In the genomic region with DNA sequence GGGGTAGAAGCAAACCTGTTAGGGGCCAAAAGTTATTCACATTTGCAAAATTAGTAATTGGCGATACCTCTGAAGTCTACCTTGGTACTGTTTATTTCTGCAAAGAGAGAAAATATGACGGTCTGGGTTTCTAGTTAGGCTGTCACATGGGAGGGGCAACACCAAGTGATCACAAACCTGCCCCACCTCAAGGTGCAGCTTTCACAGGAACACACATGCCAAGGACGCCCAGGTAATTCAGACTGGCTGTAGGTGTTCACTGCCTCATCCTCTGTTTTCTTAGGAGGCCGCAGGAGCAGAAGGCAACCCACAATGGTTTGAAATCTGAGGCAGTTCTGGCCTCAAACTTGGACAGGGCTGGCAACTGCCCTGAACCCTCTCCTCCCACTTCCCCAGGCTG, we compare ENCODE assay signal across 1 cellular context.
TF ChIP-seq lines count a peak whose summit lies in the region.

No MANE protein-coding gene starts in this region.

TF ChIP-seq in HepG2, 621 proteins besides CTCF, POLR2A, EP300 and RAD21:
- TF ChIP-seq ZNF12 (CRISPR knock-in tag; IDR thresholded peaks at IDR 0.05), result no peak
- no peak for TF ChIP-seq FLYWCH1 (CRISPR knock-in tag; IDR thresholded peaks at IDR 0.05)
- TF ChIP-seq MYNN (CRISPR knock-in tag; IDR thresholded peaks at IDR 0.05; ENCODE audit: low read depth), result no peak
- TF ChIP-seq SMAD3 (CRISPR knock-in tag; IDR thresholded peaks at IDR 0.05), result no peak
- TF ChIP-seq ZFY (CRISPR knock-in tag; IDR thresholded peaks at IDR 0.05), result no peak
- no peak for TF ChIP-seq ZNF143 (CRISPR knock-in tag; IDR thresholded peaks at IDR 0.05)
- TF ChIP-seq ZNF678 (CRISPR knock-in tag; IDR thresholded peaks at IDR 0.05), result no peak
- no peak for TF ChIP-seq PAWR (CRISPR knock-in tag; IDR thresholded peaks at IDR 0.05; ENCODE audit: borderline replicate concordance)
- no peak for TF ChIP-seq SIN3A (IDR thresholded peaks at IDR 0.05; ENCODE audit: borderline replicate concordance, low read depth, low read length)
- TF ChIP-seq ZNF883 (CRISPR knock-in tag; IDR thresholded peaks at IDR 0.05; ENCODE audit: not compliant biosample characterization), result no peak
- no peak for TF ChIP-seq HCFC1 (IDR thresholded peaks at IDR 0.05; ENCODE audit: low read depth, low read length)
- TF ChIP-seq ZSCAN30 (CRISPR knock-in tag; IDR thresholded peaks at IDR 0.05), result no peak
- TF ChIP-seq, protein P1, sequence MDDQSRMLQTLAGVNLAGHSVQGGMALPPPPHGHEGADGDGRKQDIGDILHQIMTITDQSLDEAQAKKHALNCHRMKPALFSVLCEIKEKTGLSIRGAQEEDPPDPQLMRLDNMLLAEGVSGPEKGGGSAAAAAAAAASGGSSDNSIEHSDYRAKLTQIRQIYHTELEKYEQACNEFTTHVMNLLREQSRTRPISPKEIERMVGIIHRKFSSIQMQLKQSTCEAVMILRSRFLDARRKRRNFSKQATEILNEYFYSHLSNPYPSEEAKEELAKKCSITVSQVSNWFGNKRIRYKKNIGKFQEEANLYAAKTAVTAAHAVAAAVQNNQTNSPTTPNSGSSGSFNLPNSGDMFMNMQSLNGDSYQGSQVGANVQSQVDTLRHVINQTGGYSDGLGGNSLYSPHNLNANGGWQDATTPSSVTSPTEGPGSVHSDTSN (CRISPR knock-in tag; IDR thresholded peaks at IDR 0.05; ENCODE audit: borderline replicate concordance), result no peak
TF ChIP-seq in HepG2: peak in this region for 0.
